In genomic region chr17:29618272-29619065, GRCh38 we compare ENCODE assay signal across 9 cellular contexts. TPM values are rescaled to one million over a fixed set of nuclear protein-coding genes. Genes with fewer than 3 reads are reported as not detected.
DNase-seq lines count a peak whose midpoint lies in the region; ATAC-seq, FAIRE-seq and TF ChIP-seq lines count a peak whose summit lies in the region.
"Had no signal": no experiment of that assay in that cellular context is flagged by ENCODE, and none has a peak within 500 bp of the region (broad histone marks: within the 10 kb centered on the region; RNA-seq: fewer than 3 reads in every experiment).

No MANE protein-coding gene starts in this region.

- H3K4me1 ChIP-seq in left ventricle myocardium inferior = peaks cover 96% of the 10 kb centered on the region
- H3K4me1 ChIP-seq in GM12878 (ENCODE audit: control insufficient read depth, insufficient read depth, low read length) = peaks cover 43% of the 10 kb centered on the region
- H3K4me1 ChIP-seq in mesendoderm (ENCODE audit: control insufficient read depth, low read depth, low read length) = peaks cover 6% of the 10 kb centered on the region
- peaks cover 71% of the 10 kb centered on the region for H3K4me1 ChIP-seq in vagina

- no peak for TF ChIP-seq EP300 in GM12878 (IDR thresholded peaks at IDR 0.05; ENCODE audit: borderline replicate concordance in 1 of 2, control insufficient read depth in 1 of 2, low read depth in 2 of 2, low read length in 2 of 2)

- no TSS peak for BruUV-seq in GM12878 (replicated peaks; lab: Mats Ljungman, UMichigan)

- 47% methylated on average over 18 of the region's 22 CpGs for WGBS in GM12878 (ENCODE audit: insufficient coverage, insufficient replicate concordance, low lambda C conversion rate, missing lambda C conversion rate)
- no CpG with 5 or more reads among the region's 22 CpGs for WGBS in mesendoderm (ENCODE audit: extremely low coverage, insufficient coverage, low lambda C conversion rate)

- H3K18ac ChIP-seq in mesendoderm (ENCODE audit: low read length) = no peak overlapping the region

- H3K9me3 ChIP-seq in left ventricle myocardium inferior (replicated peaks) (no peaks in the 10 kb centered on the region), GM12878 (replicated peaks; ENCODE audit: control insufficient read depth, insufficient read depth, low read length) (no peaks in the 10 kb centered on the region; the same call in 2 of the 3 replicates), vagina (no peaks in the 10 kb centered on the region)

- no peak overlapping the region for H4K8ac ChIP-seq in mesendoderm (ENCODE audit: low read depth, low read length)

- H4K20me1 ChIP-seq in GM12878 (ENCODE audit: control insufficient read depth, insufficient read depth) = no peaks in the 10 kb centered on the region; the same call in 1 of the 2 replicates

- no peak overlapping the region for H2BK15ac ChIP-seq in mesendoderm (replicated peaks; ENCODE audit: low read depth)

- POLR2A ChIA-PET in GM12878 (lab: Charles Lee) = interaction anchor here (0.7 to 1.9 kb wide), 4 partner anchors 8 to 312 kb away, joined by 3 to 10 read pairs (median 6); partner anchors contain the start of genes ABHD15 and SSH2

- H3K4me3 ChIP-seq in left ventricle myocardium inferior (peak overlapping the region; percentile 63), GM12878 (0 out of 2 replicates have a peak overlapping the region, but pooled peaks have one; percentile 67), mesendoderm (ENCODE audit: low read length) (no peak overlapping the region), vagina (peak overlapping the region; percentile 39 to 43)

- H3K79me1 ChIP-seq in mesendoderm (ENCODE audit: low read length) = no peaks in the 10 kb centered on the region

- TF ChIP-seq RAD21 in GM12878 (IDR thresholded peaks at IDR 0.05; ENCODE audit: insufficient read depth, low read depth, low read length) = no peak

- no peak for FAIRE-seq in GM12878 (lab: Jason Lieb, UNC)
- FAIRE-seq: frontal cortex had no signal

- intact Hi-C loops in left ventricle myocardium inferior (cut with micrococcal nuclease) = no loop called here
- intact Hi-C loops in cardiac septum (cut with DNase I) = loop anchor here (5.0 to 10.0 kb wide), 2 partner anchors 159 to 316 kb away; partner anchors contain the start of gene SSH2
- intact Hi-C loops in GM12878 (cut with micrococcal nuclease; ENCODE audit: unreplicated experiment) = loop anchor here (10.0 kb wide), 2 partner anchors 84 to 316 kb away; partner anchors contain the start of gene SSH2
- intact Hi-C loops in vagina (cut with DNase I) = loop anchor here (5.0 kb wide), 1 partner anchor 36 kb away; no protein-coding TSS in a partner anchor

- no peak overlapping the region for H3K23ac ChIP-seq in mesendoderm (ENCODE audit: low read length)

- in situ Hi-C loops in GM12878 (cut with MboI) = no loop called here

- no peaks in the 10 kb centered on the region for H3K79me2 ChIP-seq in GM12878 (ENCODE audit: control insufficient read depth, insufficient read depth, low read length)
- H3K79me2 ChIP-seq in mesendoderm (ENCODE audit: control insufficient read depth, insufficient read depth, low read length) = no peaks in the 10 kb centered on the region

- ATAC-seq in GM12878 = peak; percentile 1
- ATAC-seq in GM21825 (IDR thresholded peaks at IDR 0.05; ENCODE audit: unreplicated experiment) = no peak
- no peak for ATAC-seq in HG03571 (IDR thresholded peaks at IDR 0.05; ENCODE audit: unreplicated experiment)

- H3K4me2 ChIP-seq in GM12878 (ENCODE audit: control insufficient read depth, insufficient read depth) = peak overlapping the region; percentile 98
- H3K4me2 ChIP-seq in mesendoderm (ENCODE audit: low read length) = peak overlapping the region; percentile 5

- CTCF ChIA-PET in GM12878 (lab: Yijun Ruan, JAX) = interaction anchor here (0.7 to 7.1 kb wide), 50 partner anchors 9 to 475 kb away, joined by 3 to 114 read pairs (median 7); partner anchors contain the start of genes ABHD15, ANKRD13B and SSH2

- H3K27me3 ChIP-seq in left ventricle myocardium inferior (ENCODE audit: low read depth) (no peaks in the 10 kb centered on the region), GM12878 (replicated peaks in 1 of 2; ENCODE audit: control insufficient read depth in 2 of 2, insufficient read depth in 2 of 2, low read length in 1 of 2) (peaks cover 4 to 6% of the 10 kb centered on the region in 2 experiments; a peak in 3 of 4 replicates), mesendoderm (ENCODE audit: insufficient read depth, low read length, poor library complexity) (peaks cover 8% of the 10 kb centered on the region), vagina (no peaks in the 10 kb centered on the region)

- SMC1A ChIA-PET in GM12878 (lab: Charles Lee; ENCODE audit: uncharacterized antibody, unreplicated experiment) = interaction anchor here (0.6 to 3.7 kb wide), 17 partner anchors 21 to 759 kb away, joined by 3 to 22 read pairs (median 5); partner anchors contain the start of genes ANKRD13B and SSH2

- RAD21 ChIA-PET in GM12878 (lab: Charles Lee; ENCODE audit: unreplicated experiment) = interaction anchor here (0.6 to 4.1 kb wide), 19 partner anchors 18 to 474 kb away, joined by 3 to 65 read pairs (median 9); partner anchors contain the start of genes ABHD15, ANKRD13B and SSH2

- DNase-seq in left ventricle myocardium inferior = no peak
- DNase-seq in cardiac septum (ENCODE audit: low spot score) = no peak
- no peak for DNase-seq in GM12878 (ENCODE audit: low read depth, low spot score)
- DNase-seq in mesendoderm = peak; percentile 54
- DNase-seq in vagina (ENCODE audit: extremely low spot score in 2 of 2) = no peak
- no peak for DNase-seq in GF-D8 (lab: John Stamatoyannopoulos, UW)

- TF ChIP-seq CTCF in left ventricle myocardium inferior (IDR thresholded peaks at IDR 0.05; ENCODE audit: borderline replicate concordance) (no peak), GM12878 (IDR thresholded peaks at IDR 0.05 in 2 of 3, conservative IDR thresholded peaks at IDR 0.05 in 1 of 3; ENCODE audit: control insufficient read depth in 2 of 3, extremely low read depth in 1 of 3, insufficient read depth in 1 of 3, low read depth in 3 of 3, low read length in 3 of 3) (no peak), vagina (IDR thresholded peaks at IDR 0.05) (no peak)

- no peak overlapping the region for H3K4ac ChIP-seq in mesendoderm (ENCODE audit: low read depth, low read length)

- no peak overlapping the region for H2BK5ac ChIP-seq in mesendoderm (ENCODE audit: low read length)

- H2AFZ ChIP-seq in GM12878 (ENCODE audit: control insufficient read depth, low read depth, low read length) = 0 out of 2 replicates have a peak overlapping the region, but pooled peaks have one; percentile 85

- H3K27ac ChIP-seq in left ventricle myocardium inferior (replicated peaks) (peak overlapping the region; percentile 87), GM12878 (ENCODE audit: control insufficient read depth, insufficient read depth) (no peak overlapping the region), mesendoderm (ENCODE audit: low read depth, low read length) (no peak overlapping the region), vagina (peak overlapping the region; percentile 52)

- H3K56ac ChIP-seq in mesendoderm (ENCODE audit: low read length) = peak overlapping the region; percentile 50

- H3K36me3 ChIP-seq in left ventricle myocardium inferior (no peaks in the 10 kb centered on the region), GM12878 (ENCODE audit: control insufficient read depth in 2 of 2, insufficient read depth in 2 of 2, low read length in 1 of 2) (no peaks in the 10 kb centered on the region), mesendoderm (ENCODE audit: control insufficient read depth, insufficient read depth, low read length) (no peaks in the 10 kb centered on the region), vagina (no peaks in the 10 kb centered on the region)

- TF ChIP-seq POLR2A in GM12878 (IDR thresholded peaks at IDR 0.05; ENCODE audit: low read depth, low read length) (no peak), vagina (IDR thresholded peaks at IDR 0.05) (no peak)

- H2AK5ac ChIP-seq in mesendoderm (ENCODE audit: low read length) = no peak overlapping the region

- H2BK120ac ChIP-seq in mesendoderm (ENCODE audit: low read depth, low read length) = no peak overlapping the region

- H4K5ac ChIP-seq in mesendoderm (ENCODE audit: low read length) = no peak overlapping the region

- H3K9ac ChIP-seq in GM12878 (ENCODE audit: control insufficient read depth, insufficient read depth, low read length) (no peak overlapping the region; the same call in 1 of the 2 replicates), mesendoderm (ENCODE audit: low read length) (peak overlapping the region; percentile 3)

RNA-seq across cellular contexts. Expression of gene CORO6, which starts 4.2 kb away (rescaled TPM):
- total RNA-seq in left ventricle myocardium inferior (101 TPM), cardiac septum (128 TPM), GM12878 (2014; rRNA removed) (2.6 and 3.6 TPM in 2 replicates), GM12878 (2014; rRNA removed; fragmentation: Illumina TruSeq; extraction: Trizol) (0.63 and 0.69 TPM in 2 replicates), GM12878 (2021) (3.2 and 3.7 TPM in 2 replicates), vagina (23.6 TPM)
- total RNA-seq in GM12878 (2013; cell fraction: nucleolus; rRNA removed) = 4.0 and 4.3 TPM in 2 replicates
- 0.80 TPM for polyA plus RNA-seq in GM12878 (2011; ENCODE audit: low read depth)
- polyA plus RNA-seq in GM12878 (2011; rRNA removed) (0.69 and 0.87 TPM in 2 replicates), GM12878 (2014; fragmentation: Illumina TruSeq; extraction: Trizol) (1.3 and 1.9 TPM in 2 replicates), GM12878 (2014; fragmentation: Nextera tagmentation; extraction: Ambion mirVana) (under 1 TPM in 1 of 2 experiments, not detected in 1; 0.26 TPM), GM12878 (2014; rRNA removed) (5.0 and 5.4 TPM in 2 replicates), GM12878 (2016; fragmentation: Nextera tagmentation; extraction: Ambion mirVana) (1 to 10 TPM; 1.7 to 3.3 TPM)
- polyA plus RNA-seq in GM12878 (2011; cell fraction: cytosol; rRNA removed) = 0.60 and 0.99 TPM in 2 replicates
- polyA plus RNA-seq in GM12878 (2011; cell fraction: nucleus; rRNA removed) = 12.2 and 15.8 TPM in 2 replicates
- polyA plus RNA-seq in GM12878 (2012) = 2.5 and 2.6 TPM in 2 replicates
- polyA minus RNA-seq in GM12878 (2011; rRNA and poly(A)+ RNA removed) = 0.72 and 1.2 TPM in 2 replicates
- not detected in 2 replicates for polyA minus RNA-seq in GM12878 (2011; cell fraction: cytosol; rRNA and poly(A)+ RNA removed)
- 1.6 and 2.0 TPM in 2 replicates for polyA minus RNA-seq in GM12878 (2011; cell fraction: nucleus; rRNA and poly(A)+ RNA removed)
- polyA plus RNA-seq in mesendoderm (2013, experiment 1 of 2) = 0.62 TPM
- polyA plus RNA-seq in mesendoderm (2013, experiment 2 of 2) = 0.60 TPM

RNA-seq across cellular contexts. Expression of gene ANKRD13B, which starts 25.5 kb away (rescaled TPM):
- total RNA-seq in left ventricle myocardium inferior (5.9 TPM), cardiac septum (8.1 TPM), GM12878 (2014; rRNA removed) (7.1 and 8.5 TPM in 2 replicates), GM12878 (2014; rRNA removed; fragmentation: Illumina TruSeq; extraction: Trizol) (2.5 and 2.9 TPM in 2 replicates), GM12878 (2021) (14.0 and 15.0 TPM in 2 replicates), vagina (7.9 TPM)
- 12.6 and 16.8 TPM in 2 replicates for total RNA-seq in GM12878 (2013; cell fraction: nucleolus; rRNA removed)
- polyA plus RNA-seq in GM12878 (2011; ENCODE audit: low read depth) = 0.56 TPM
- polyA plus RNA-seq in GM12878 (2011; rRNA removed) (1.3 and 3.0 TPM in 2 replicates), GM12878 (2014; fragmentation: Illumina TruSeq; extraction: Trizol) (1.5 and 4.0 TPM in 2 replicates), GM12878 (2014; fragmentation: Nextera tagmentation; extraction: Ambion mirVana) (under 1 TPM; 0.18 to 0.53 TPM), GM12878 (2014; rRNA removed) (14.9 and 15.9 TPM in 2 replicates), GM12878 (2016; fragmentation: Nextera tagmentation; extraction: Ambion mirVana) (1 to 10 TPM; 1.6 to 2.1 TPM)
- 3.2 and 6.8 TPM in 2 replicates for polyA plus RNA-seq in GM12878 (2011; cell fraction: cytosol; rRNA removed)
- 64.3 and 77.7 TPM in 2 replicates for polyA plus RNA-seq in GM12878 (2011; cell fraction: nucleus; rRNA removed)
- 2.0 and 3.5 TPM in 2 replicates for polyA plus RNA-seq in GM12878 (2012)
- polyA minus RNA-seq in GM12878 (2011; rRNA and poly(A)+ RNA removed) = 2.6 and 5.8 TPM in 2 replicates
- 3.2 and 4.6 TPM in 2 replicates for polyA minus RNA-seq in GM12878 (2011; cell fraction: cytosol; rRNA and poly(A)+ RNA removed)
- polyA minus RNA-seq in GM12878 (2011; cell fraction: nucleus; rRNA and poly(A)+ RNA removed) = 8.9 and 16.6 TPM in 2 replicates
- 6.2 TPM for polyA plus RNA-seq in mesendoderm (2013, experiment 1 of 2)
- polyA plus RNA-seq in mesendoderm (2013, experiment 2 of 2) = 6.2 TPM

RNA-seq across cellular contexts. Expression of gene GIT1, which starts 29.0 kb away (rescaled TPM):
- 31.9 TPM for total RNA-seq in left ventricle myocardium inferior
- total RNA-seq in cardiac septum = 36.2 TPM
- 31.4 and 40.8 TPM in 2 replicates for total RNA-seq in GM12878 (2013; cell fraction: nucleolus; rRNA removed)
- total RNA-seq in GM12878 (2014; rRNA removed) = 24.2 and 30.6 TPM in 2 replicates
- total RNA-seq in GM12878 (2014; rRNA removed; fragmentation: Illumina TruSeq; extraction: Trizol) = 15.4 and 16.1 TPM in 2 replicates
- 45.1 and 45.3 TPM in 2 replicates for total RNA-seq in GM12878 (2021)
- polyA plus RNA-seq in GM12878 (2011; ENCODE audit: low read depth) = 6.9 TPM
- polyA plus RNA-seq in GM12878 (2011; rRNA removed) = 11.3 and 25.6 TPM in 2 replicates
- polyA plus RNA-seq in GM12878 (2011; cell fraction: cytosol; rRNA removed) = 19.7 and 24.9 TPM in 2 replicates
- polyA plus RNA-seq in GM12878 (2011; cell fraction: nucleus; rRNA removed) = 76.5 and 89.1 TPM in 2 replicates
- 19.0 and 19.4 TPM in 2 replicates for polyA plus RNA-seq in GM12878 (2012)
- polyA plus RNA-seq in GM12878 (2014; fragmentation: Illumina TruSeq; extraction: Trizol) = 20.0 and 32.4 TPM in 2 replicates
- under 1 TPM; 0.24 to 0.58 TPM for polyA plus RNA-seq in GM12878 (2014; fragmentation: Nextera tagmentation; extraction: Ambion mirVana)
- polyA plus RNA-seq in GM12878 (2014; rRNA removed) = 33.7 and 34.2 TPM in 2 replicates
- polyA plus RNA-seq in GM12878 (2016; fragmentation: Nextera tagmentation; extraction: Ambion mirVana) = 1 to 10 TPM; 4.4 to 4.9 TPM
- polyA minus RNA-seq in GM12878 (2011; rRNA and poly(A)+ RNA removed) = 24.4 and 31.5 TPM in 2 replicates
- 15.8 and 24.1 TPM in 2 replicates for polyA minus RNA-seq in GM12878 (2011; cell fraction: cytosol; rRNA and poly(A)+ RNA removed)
- polyA minus RNA-seq in GM12878 (2011; cell fraction: nucleus; rRNA and poly(A)+ RNA removed) = 33.0 and 56.8 TPM in 2 replicates
- polyA plus RNA-seq in mesendoderm (2013, experiment 1 of 2) = 34.9 TPM
- polyA plus RNA-seq in mesendoderm (2013, experiment 2 of 2) = 38.2 TPM
- 39.8 TPM for total RNA-seq in vagina

RNA-seq across cellular contexts. Expression of gene TP53I13, which starts 50.0 kb away (rescaled TPM):
- total RNA-seq in left ventricle myocardium inferior (37.2 TPM), cardiac septum (31.9 TPM), GM12878 (2014; rRNA removed) (30.9 and 33.4 TPM in 2 replicates), GM12878 (2014; rRNA removed; fragmentation: Illumina TruSeq; extraction: Trizol) (8.6 and 10.4 TPM in 2 replicates), GM12878 (2021) (38.5 and 40.1 TPM in 2 replicates), vagina (61.1 TPM)
- 36.6 and 40.4 TPM in 2 replicates for total RNA-seq in GM12878 (2013; cell fraction: nucleolus; rRNA removed)
- 5.4 TPM for polyA plus RNA-seq in GM12878 (2011; ENCODE audit: low read depth)
- polyA plus RNA-seq in GM12878 (2011; rRNA removed) (5.5 and 8.8 TPM in 2 replicates), GM12878 (2014; fragmentation: Illumina TruSeq; extraction: Trizol) (0.97 and 4.5 TPM in 2 replicates), GM12878 (2014; fragmentation: Nextera tagmentation; extraction: Ambion mirVana) (under 1 TPM in 1 of 2 experiments, not detected in 1; 0.31 TPM), GM12878 (2014; rRNA removed) (45.1 and 54.2 TPM in 2 replicates), GM12878 (2016; fragmentation: Nextera tagmentation; extraction: Ambion mirVana) (10 to 100 TPM; 19.5 to 22.9 TPM)
- polyA plus RNA-seq in GM12878 (2011; cell fraction: cytosol; rRNA removed) = 9.9 and 18.4 TPM in 2 replicates
- 229 and 261 TPM in 2 replicates for polyA plus RNA-seq in GM12878 (2011; cell fraction: nucleus; rRNA removed)
- polyA plus RNA-seq in GM12878 (2012) = 25.2 and 26.9 TPM in 2 replicates
- polyA minus RNA-seq in GM12878 (2011; rRNA and poly(A)+ RNA removed) = 3.3 and 10.7 TPM in 2 replicates
- 4.1 and 7.7 TPM in 2 replicates for polyA minus RNA-seq in GM12878 (2011; cell fraction: cytosol; rRNA and poly(A)+ RNA removed)
- polyA minus RNA-seq in GM12878 (2011; cell fraction: nucleus; rRNA and poly(A)+ RNA removed) = 26.0 and 38.0 TPM in 2 replicates
- 7.2 TPM for polyA plus RNA-seq in mesendoderm (2013, experiment 1 of 2)
- 7.6 TPM for polyA plus RNA-seq in mesendoderm (2013, experiment 2 of 2)

RNA-seq across cellular contexts. Expression of gene ABHD15, which starts 51.6 kb away (rescaled TPM):
- total RNA-seq in left ventricle myocardium inferior (5.9 TPM), cardiac septum (5.8 TPM), GM12878 (2014; rRNA removed) (6.5 and 7.5 TPM in 2 replicates), GM12878 (2014; rRNA removed; fragmentation: Illumina TruSeq; extraction: Trizol) (5.1 and 5.2 TPM in 2 replicates), GM12878 (2021) (9.0 and 9.2 TPM in 2 replicates), vagina (13.3 TPM)
- total RNA-seq in GM12878 (2013; cell fraction: nucleolus; rRNA removed) = 7.5 and 8.0 TPM in 2 replicates
- polyA plus RNA-seq in GM12878 (2011; ENCODE audit: low read depth) = 2.0 TPM
- polyA plus RNA-seq in GM12878 (2011; rRNA removed) (4.1 and 4.7 TPM in 2 replicates), GM12878 (2014; fragmentation: Illumina TruSeq; extraction: Trizol) (5.3 and 5.8 TPM in 2 replicates), GM12878 (2014; fragmentation: Nextera tagmentation; extraction: Ambion mirVana) (1 to 10 TPM; 2.1 to 2.6 TPM), GM12878 (2014; rRNA removed) (5.9 and 6.1 TPM in 2 replicates), GM12878 (2016; fragmentation: Nextera tagmentation; extraction: Ambion mirVana) (1 to 10 TPM; 2.6 to 3.9 TPM)
- polyA plus RNA-seq in GM12878 (2011; cell fraction: cytosol; rRNA removed) = 4.1 and 5.8 TPM in 2 replicates
- 5.9 and 6.4 TPM in 2 replicates for polyA plus RNA-seq in GM12878 (2011; cell fraction: nucleus; rRNA removed)
- 3.5 and 4.7 TPM in 2 replicates for polyA plus RNA-seq in GM12878 (2012)
- polyA minus RNA-seq in GM12878 (2011; rRNA and poly(A)+ RNA removed) = 5.5 and 8.8 TPM in 2 replicates
- polyA minus RNA-seq in GM12878 (2011; cell fraction: cytosol; rRNA and poly(A)+ RNA removed) = 3.5 and 3.7 TPM in 2 replicates
- polyA minus RNA-seq in GM12878 (2011; cell fraction: nucleus; rRNA and poly(A)+ RNA removed) = 3.4 and 6.5 TPM in 2 replicates
- polyA plus RNA-seq in mesendoderm (2013, experiment 1 of 2) = 0.29 TPM
- polyA plus RNA-seq in mesendoderm (2013, experiment 2 of 2) = 0.29 TPM

Comparison
In these comparisons a context has a peak if more than half of its experiments do, and no peak if none do; other contexts are left out.
1. H3K27ac ChIP-seq: peak in left ventricle myocardium inferior (single experiment) and vagina (single experiment); none in GM12878 (single experiment) and mesendoderm (single experiment).